ENCODE assay signal across 22 cellular contexts in the genomic region with DNA sequence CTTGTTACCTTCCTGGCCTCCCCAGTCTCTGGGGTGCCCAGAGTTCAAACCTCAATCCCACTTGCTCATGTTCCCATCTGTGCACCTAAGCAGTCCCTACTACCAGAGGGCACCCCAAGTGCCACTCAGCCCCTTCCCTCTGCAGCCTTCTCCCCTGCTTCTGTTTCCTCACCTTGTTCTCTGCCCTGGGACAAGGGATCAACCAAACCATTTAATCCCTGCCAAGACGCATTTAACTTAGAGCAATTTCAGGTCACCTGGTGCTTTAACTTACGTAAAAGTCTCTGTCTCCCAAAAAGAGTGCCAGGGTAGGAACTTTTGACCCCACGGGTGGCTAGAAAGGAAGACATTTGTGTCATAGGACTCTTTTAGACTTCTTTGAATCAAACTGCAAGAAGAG.
"Had no signal": no experiment of that assay in that cellular context is flagged by ENCODE, and none has a peak within 500 bp of the region (broad histone marks: within the 10 kb centered on the region; RNA-seq: fewer than 3 reads in every experiment).

No MANE protein-coding gene starts in this region.

- H3K4me3 ChIP-seq: colonic mucosa, coronary artery, dorsolateral prefrontal cortex, esophagus squamous epithelium, gastrocnemius medialis, gastroesophageal sphincter, heart left ventricle had no signal

- H3K9me3 Mint-ChIP-seq: dendritic cell treated with granulocyte-macrophage colony-stimulating factor and Interleukin-4, amounts not matched to agents 40 ng/mL and 50 ng/mL, for 4 days; effector memory CD8-positive, alpha-beta T cell; endodermal cell had no signal

- H3K27ac ChIP-seq: colonic mucosa, coronary artery, dorsolateral prefrontal cortex, epithelial cell of prostate, esophagus squamous epithelium, foreskin keratinocyte, gastrocnemius medialis, gastroesophageal sphincter, heart left ventricle had no signal

- H3K4me3 Mint-ChIP-seq: dendritic cell treated with granulocyte-macrophage colony-stimulating factor and Interleukin-4, amounts not matched to agents 40 ng/mL and 50 ng/mL, for 4 days; effector memory CD8-positive, alpha-beta T cell; endodermal cell had no signal

- H3K9me3 ChIP-seq: colonic mucosa, esophagus squamous epithelium, gastrocnemius medialis, gastroesophageal sphincter, heart left ventricle had no signal

- H3K27ac Mint-ChIP-seq: dendritic cell treated with granulocyte-macrophage colony-stimulating factor and Interleukin-4, amounts not matched to agents 40 ng/mL and 50 ng/mL, for 4 days; effector memory CD8-positive, alpha-beta T cell; endodermal cell had no signal

- H3K36me3 ChIP-seq: colonic mucosa, esophagus squamous epithelium, gastrocnemius medialis, gastroesophageal sphincter, heart left ventricle had no signal

- ATAC-seq: effector memory CD8-positive, alpha-beta T cell; esophagus mucosa; foreskin keratinocyte; gastrocnemius medialis; gastroesophageal sphincter; heart left ventricle had no signal

- H3K27me3 ChIP-seq: colonic mucosa, dorsolateral prefrontal cortex, esophagus squamous epithelium, gastrocnemius medialis, gastroesophageal sphincter, heart left ventricle had no signal

- DNase-seq: colonic mucosa; cortex of kidney; dermis blood vessel endothelial cell; dorsolateral prefrontal cortex; effector CD4-positive, alpha-beta T cell; effector CD8-positive, alpha-beta T cell; effector memory CD4-positive, alpha-beta T cell; effector memory CD8-positive, alpha-beta T cell; endodermal cell; erythroblast; esophagus squamous epithelium; foreskin keratinocyte; foreskin melanocyte; gastrocnemius medialis; glutamatergic neuron; head of caudate nucleus; heart left ventricle had no signal

- H3K4me1 Mint-ChIP-seq: endodermal cell had no signal

- H3K4me1 ChIP-seq: colonic mucosa, esophagus squamous epithelium, foreskin keratinocyte, gastrocnemius medialis, gastroesophageal sphincter, heart left ventricle had no signal
